ENCODE assay signal across 1 cellular context in genomic region chr3:170204023-170204472, GRCh38.
TF ChIP-seq lines count a peak whose summit lies in the region.

No MANE protein-coding gene starts in this region.

TF ChIP-seq in IMR-90, 13 proteins besides CTCF, POLR2A, EP300 and RAD21:
- TF ChIP-seq, protein P1, sequence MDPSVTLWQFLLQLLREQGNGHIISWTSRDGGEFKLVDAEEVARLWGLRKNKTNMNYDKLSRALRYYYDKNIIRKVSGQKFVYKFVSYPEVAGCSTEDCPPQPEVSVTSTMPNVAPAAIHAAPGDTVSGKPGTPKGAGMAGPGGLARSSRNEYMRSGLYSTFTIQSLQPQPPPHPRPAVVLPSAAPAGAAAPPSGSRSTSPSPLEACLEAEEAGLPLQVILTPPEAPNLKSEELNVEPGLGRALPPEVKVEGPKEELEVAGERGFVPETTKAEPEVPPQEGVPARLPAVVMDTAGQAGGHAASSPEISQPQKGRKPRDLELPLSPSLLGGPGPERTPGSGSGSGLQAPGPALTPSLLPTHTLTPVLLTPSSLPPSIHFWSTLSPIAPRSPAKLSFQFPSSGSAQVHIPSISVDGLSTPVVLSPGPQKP (IDR thresholded peaks at IDR 0.05; ENCODE audit: borderline replicate concordance, low read depth, low read length): no peak
- TF ChIP-seq, protein P2, sequence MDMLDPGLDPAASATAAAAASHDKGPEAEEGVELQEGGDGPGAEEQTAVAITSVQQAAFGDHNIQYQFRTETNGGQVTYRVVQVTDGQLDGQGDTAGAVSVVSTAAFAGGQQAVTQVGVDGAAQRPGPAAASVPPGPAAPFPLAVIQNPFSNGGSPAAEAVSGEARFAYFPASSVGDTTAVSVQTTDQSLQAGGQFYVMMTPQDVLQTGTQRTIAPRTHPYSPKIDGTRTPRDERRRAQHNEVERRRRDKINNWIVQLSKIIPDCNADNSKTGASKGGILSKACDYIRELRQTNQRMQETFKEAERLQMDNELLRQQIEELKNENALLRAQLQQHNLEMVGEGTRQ (IDR thresholded peaks at IDR 0.05; ENCODE audit: low read depth, low read length): no peak
- no peak for TF ChIP-seq MAZ (IDR thresholded peaks at IDR 0.05; ENCODE audit: borderline replicate concordance, low read depth, low read length)
